Comparison of ENCODE assay signal across 15 cellular contexts in the genomic region with DNA sequence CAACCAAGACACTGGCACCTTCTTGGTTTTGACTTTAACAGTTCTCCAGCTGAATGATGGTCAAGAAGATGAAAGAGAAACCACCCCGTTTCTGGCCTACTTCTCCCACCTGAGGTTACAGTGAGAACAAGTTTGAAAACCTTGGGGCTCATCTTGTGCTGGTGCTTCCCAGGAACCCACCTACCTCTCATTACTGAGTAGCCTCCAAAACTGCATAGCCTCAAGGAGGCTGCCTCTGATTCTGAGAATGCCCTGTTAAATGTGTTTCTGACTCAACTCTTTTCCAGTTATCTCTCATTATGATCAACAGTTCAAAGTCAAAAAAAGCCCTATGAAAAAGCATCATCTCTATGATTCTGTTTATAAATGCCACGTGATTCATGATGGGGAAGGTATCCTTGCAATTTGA.
DNase-seq lines count a peak whose midpoint lies in the region; ATAC-seq lines count a peak whose summit lies in the region.
"Had no signal": no experiment of that assay in that cellular context is flagged by ENCODE, and none has a peak within 500 bp of the region (broad histone marks: within the 10 kb centered on the region; RNA-seq: fewer than 3 reads in every experiment).

No MANE protein-coding gene starts in this region.

- H3K27ac Mint-ChIP-seq in activated naive CD4-positive, alpha-beta T cell treated with anti-CD3 and anti-CD28 coated beads, Interleukin-2, amount 50 U/mL, for 72 hours: no peak overlapping the region
- H3K27ac Mint-ChIP-seq: HFFc6, progenitor cell of endocrine pancreas had no signal

- H3K36me3 Mint-ChIP-seq in activated naive CD4-positive, alpha-beta T cell treated with anti-CD3 and anti-CD28 coated beads, Interleukin-2, amount 50 U/mL, for 72 hours: no peaks in the 10 kb centered on the region

- peak; percentile 74 to 85 for ATAC-seq in activated naive CD4-positive, alpha-beta T cell treated with anti-CD3 and anti-CD28 coated beads, Interleukin-2, amount 50 U/mL, for 72 hours
- ATAC-seq in GM21390 (IDR thresholded peaks at IDR 0.05; ENCODE audit: unreplicated experiment): peak; percentile 87
- ATAC-seq in HG03066 (IDR thresholded peaks at IDR 0.05; ENCODE audit: low read depth, unreplicated experiment): peak; percentile 92

- no peaks in the 10 kb centered on the region for H3K9me3 Mint-ChIP-seq in activated naive CD4-positive, alpha-beta T cell treated with anti-CD3 and anti-CD28 coated beads, Interleukin-2, amount 50 U/mL, for 72 hours
- H3K9me3 Mint-ChIP-seq: HFFc6 had no signal

- DNase-seq in activated naive CD4-positive, alpha-beta T cell treated with anti-CD3 and anti-CD28 coated beads, Interleukin-2, amount 50 U/mL, for 72 hours (ENCODE audit: low spot score in 2 of 2): peak in 1 of 2 donors; percentile 23
- DNase-seq in activated naive CD4-positive, alpha-beta T cell treated with Interleukin-2 at 50 U/mL for 16 hours: no peak
- peak; percentile 39 for DNase-seq in stimulated activated CD8-positive, alpha-beta memory T cell treated with anti-CD3 and anti-CD28 coated beads, Interleukin-4, amount 100 ng/mL, for 48 hours
- DNase-seq in SK-N-DZ (ENCODE audit: low spot score) (no peak), HK-2 (ENCODE audit: unreplicated experiment) (no peak), ACHN (no peak)
- DNase-seq: EL, HFFc6, hypothalamus, mesenchymal stem cell, NCI-H524 treated with DMSO at 0.1 percent for 48 hours, SK-N-SH had no signal

- in situ Hi-C loops in ACHN (cut with HindIII; ENCODE audit: low pct_ligation_motif_present, low pct_unique_long_range_greater_than_20kb, low sequenced_read_pairs): no loop called here
